In the genomic region with DNA sequence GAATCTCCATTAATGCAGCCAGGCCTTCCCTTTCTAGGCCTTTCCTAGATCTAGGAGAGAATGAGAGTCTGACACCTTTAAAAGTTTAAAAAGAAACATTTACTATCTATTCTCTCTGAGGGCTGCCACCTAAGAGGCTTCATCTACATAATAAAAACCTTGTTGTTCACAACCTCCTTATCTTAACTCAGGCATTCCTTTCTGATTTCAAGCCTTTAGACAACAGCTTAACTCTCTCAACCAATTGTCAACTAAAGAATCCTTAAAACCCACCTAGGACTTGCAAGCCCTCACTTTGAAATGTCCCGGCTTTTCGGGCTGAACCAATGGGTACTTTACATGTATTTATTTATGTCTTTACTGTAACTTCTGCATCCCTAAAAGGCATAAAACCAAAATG, we compare ENCODE assay signal across 2 cellular contexts.
TF ChIP-seq lines count a peak whose summit lies in the region.

No MANE protein-coding gene starts in this region.

TF ChIP-seq in GM23338, 12 proteins besides CTCF, POLR2A, EP300 and RAD21:
- TF ChIP-seq ZNF331 (CRISPR knock-in tag; IDR thresholded peaks at IDR 0.05; ENCODE audit: low read depth) (no peak), NANOG (IDR thresholded peaks at IDR 0.05; ENCODE audit: borderline replicate concordance) (peak; percentile 78)

TF ChIP-seq in H1, 55 proteins besides CTCF, POLR2A, EP300 and RAD21:
- TF ChIP-seq SP1 (IDR thresholded peaks at IDR 0.05; ENCODE audit: low read depth, low read length): peak; percentile 43; the same call in 1 of the 2 replicates
- peak; percentile 54; the same call in 1 of the 2 replicates for TF ChIP-seq POU5F1 (IDR thresholded peaks at IDR 0.05; ENCODE audit: low read depth, low read length)
- peak; percentile 88 for TF ChIP-seq CHD7 (IDR thresholded peaks at IDR 0.05; ENCODE audit: insufficient replicate concordance, low read length)
- no peak for TF ChIP-seq CHD1 (IDR thresholded peaks at IDR 0.05; ENCODE audit: low read depth, low read length)
- TF ChIP-seq ASH2L (IDR thresholded peaks at IDR 0.05; ENCODE audit: low read length): peak; percentile 12
- peak; percentile 67 for TF ChIP-seq NANOG (IDR thresholded peaks at IDR 0.05; ENCODE audit: insufficient read depth, low read depth, low read length, poor library complexity, severe bottlenecking)
